In genomic region chr3:39146083-39146501, GRCh38 we compare ENCODE assay signal across 8 cellular contexts. TPM values are rescaled to one million over a fixed set of nuclear protein-coding genes. Genes with fewer than 3 reads are reported as not detected.
A peak's percentile ranks its signal among the peaks of the same experiment; 100 is the strongest.
DNase-seq lines count a peak whose midpoint lies in the region; ATAC-seq and TF ChIP-seq lines count a peak whose summit lies in the region.

No MANE protein-coding gene starts in this region.

- H3K36me3 ChIP-seq in cardiac muscle cell = peaks cover 38% of the 10 kb centered on the region
- peaks cover 52% of the 10 kb centered on the region for H3K36me3 ChIP-seq in brain microvascular endothelial cell (replicated peaks)
- peaks cover 50 to 51% of the 10 kb centered on the region in 2 experiments for H3K36me3 ChIP-seq in mesenchymal stem cell (ENCODE audit: control insufficient read depth in 1 of 2, insufficient read depth in 2 of 2, low read depth in 1 of 2, low read length in 2 of 2)

- no peak overlapping the region for H2AFZ ChIP-seq in mesenchymal stem cell (ENCODE audit: low read depth, low read length)

- no peak for ATAC-seq in HG03159 (IDR thresholded peaks at IDR 0.05; ENCODE audit: unreplicated experiment)

- H3K23ac ChIP-seq in mesenchymal stem cell (ENCODE audit: low read length in 2 of 2) = no peak overlapping the region

- H3K79me1 ChIP-seq in mesenchymal stem cell (replicated peaks; ENCODE audit: low read length, poor library complexity, severe bottlenecking) = peaks cover 32% of the 10 kb centered on the region

- H3K27ac ChIP-seq in cardiac muscle cell (peak overlapping the region; percentile 76), brain microvascular endothelial cell (peak overlapping the region; percentile 90), mesenchymal stem cell (ENCODE audit: low read length, poor library complexity, severe bottlenecking) (peak overlapping the region; percentile 98)

- 74% methylated on average over 11 of the region's 11 CpGs for WGBS in mesenchymal stem cell

- DNase-seq in cardiac muscle cell (ENCODE audit: low read depth in 1 of 2, low spot score in 1 of 2) = no peak
- no peak for DNase-seq in cardiac septum (ENCODE audit: low spot score)
- no peak for DNase-seq in brain microvascular endothelial cell
- DNase-seq in mesenchymal stem cell = peak; percentile 65
- DNase-seq in epidermal melanocyte (ENCODE audit: insufficient read length, low spot score) = no peak
- DNase-seq in effector CD4-positive, alpha-beta T cell = no peak
- no peak for DNase-seq in stimulated activated naive CD4-positive, alpha-beta T cell (lab: John Stamatoyannopoulos, UW)

- H3K4me3 ChIP-seq in cardiac muscle cell = no peak overlapping the region
- H3K4me3 ChIP-seq in brain microvascular endothelial cell (ENCODE audit: low read depth, low read length) = peak overlapping the region; percentile 2
- H3K4me3 ChIP-seq in mesenchymal stem cell (ENCODE audit: insufficient read depth in 1 of 2, low read depth in 1 of 2, low read length in 2 of 2) = no peak overlapping the region

- H3K4me2 ChIP-seq in mesenchymal stem cell (ENCODE audit: low read length, poor library complexity, severe bottlenecking) = peak overlapping the region; percentile 56

- peak overlapping the region; percentile 22 for H2BK5ac ChIP-seq in mesenchymal stem cell (ENCODE audit: low read depth, low read length, poor library complexity, severe bottlenecking)

- no peak overlapping the region for H2BK120ac ChIP-seq in mesenchymal stem cell (ENCODE audit: low read depth, low read length)

- H2AK5ac ChIP-seq in mesenchymal stem cell (ENCODE audit: low read length, severe bottlenecking) = peak overlapping the region; percentile 94

- no peak overlapping the region for H2BK15ac ChIP-seq in mesenchymal stem cell (ENCODE audit: low read depth, poor library complexity, severe bottlenecking)

- H2BK12ac ChIP-seq in mesenchymal stem cell (ENCODE audit: low read length in 2 of 2) = peak overlapping the region; percentile 28 to 68

- no peak overlapping the region for H4K8ac ChIP-seq in mesenchymal stem cell (ENCODE audit: low read length)

- H3K18ac ChIP-seq in mesenchymal stem cell (ENCODE audit: low read depth in 1 of 2, low read length in 2 of 2) = peak overlapping the region; percentile 11 to 88

- H3K9ac ChIP-seq in mesenchymal stem cell (ENCODE audit: low read length) = no peak overlapping the region

- H3K9me3 ChIP-seq in cardiac muscle cell (ENCODE audit: low read depth) (no peaks in the 10 kb centered on the region), mesenchymal stem cell (ENCODE audit: control insufficient read depth, low read length) (no peaks in the 10 kb centered on the region)

- H3K4ac ChIP-seq in mesenchymal stem cell (ENCODE audit: low read depth in 1 of 2, low read length in 2 of 2) = no peak overlapping the region

- TF ChIP-seq CTCF in cardiac muscle cell (IDR thresholded peaks at IDR 0.05; ENCODE audit: low read depth, low read length) (no peak), brain microvascular endothelial cell (IDR thresholded peaks at IDR 0.05; ENCODE audit: low read depth, low read length, missing control alignments) (no peak)

- in situ Hi-C loops in brain microvascular endothelial cell (cut with HindIII; ENCODE audit: low pct_ligation_motif_present, low sequenced_read_pairs) = no loop called here

- H3K27me3 ChIP-seq in cardiac muscle cell (no peaks in the 10 kb centered on the region), brain microvascular endothelial cell (replicated peaks) (no peaks in the 10 kb centered on the region), mesenchymal stem cell (ENCODE audit: control insufficient read depth in 1 of 2, insufficient read depth in 1 of 2, low read length in 2 of 2) (no peaks in the 10 kb centered on the region)

- no peak overlapping the region for H4K91ac ChIP-seq in mesenchymal stem cell (ENCODE audit: low read length)

- H3K4me1 ChIP-seq in cardiac muscle cell (ENCODE audit: low read depth) (peaks cover 48% of the 10 kb centered on the region), mesenchymal stem cell (ENCODE audit: control insufficient read depth, insufficient read depth, low read depth, low read length) (peaks cover 53% of the 10 kb centered on the region)

- intact Hi-C loops in cardiac septum (cut with DNase I) = no loop called here

- H3K14ac ChIP-seq in mesenchymal stem cell (ENCODE audit: low read length in 2 of 2) = peak overlapping the region in 1 of 2 experiments; percentile 47

RNA-seq across cellular contexts. Expression of gene CSRNP1, which starts 7.3 kb away (rescaled TPM):
- 11.0 and 13.6 TPM in 2 replicates for total RNA-seq in cardiac muscle cell
- 9.6 and 11.7 TPM in 2 replicates for polyA plus RNA-seq in cardiac muscle cell
- total RNA-seq in cardiac septum = 11.5 TPM
- polyA plus RNA-seq in mesenchymal stem cell (2013, experiment 1 of 2) = 16.6 TPM
- polyA plus RNA-seq in mesenchymal stem cell (2013, experiment 2 of 2) = 15.6 TPM

RNA-seq across cellular contexts. Expression of gene TTC21A, which starts 38.6 kb away (rescaled TPM):
- 2.7 and 3.1 TPM in 2 replicates for total RNA-seq in cardiac muscle cell
- 2.9 and 4.2 TPM in 2 replicates for polyA plus RNA-seq in cardiac muscle cell
- total RNA-seq in cardiac septum = 3.0 TPM
- 3.1 TPM for polyA plus RNA-seq in mesenchymal stem cell (2013, experiment 1 of 2)
- 2.8 TPM for polyA plus RNA-seq in mesenchymal stem cell (2013, experiment 2 of 2)

RNA-seq across cellular contexts. Expression of gene GORASP1, which starts 38.7 kb away (rescaled TPM):
- 128 and 135 TPM in 2 replicates for total RNA-seq in cardiac muscle cell
- 69.3 and 70.3 TPM in 2 replicates for polyA plus RNA-seq in cardiac muscle cell
- total RNA-seq in cardiac septum = 45.9 TPM
- polyA plus RNA-seq in mesenchymal stem cell (2013, experiment 1 of 2) = 26.3 TPM
- polyA plus RNA-seq in mesenchymal stem cell (2013, experiment 2 of 2) = 24.9 TPM

RNA-seq across cellular contexts. Expression of gene XIRP1, which starts 46.3 kb away (rescaled TPM):
- total RNA-seq in cardiac muscle cell (195 and 315 TPM in 2 replicates), cardiac septum (1,123 TPM)
- 136 and 199 TPM in 2 replicates for polyA plus RNA-seq in cardiac muscle cell
- 0.08 TPM for polyA plus RNA-seq in mesenchymal stem cell (2013, experiment 1 of 2)
- polyA plus RNA-seq in mesenchymal stem cell (2013, experiment 2 of 2) = 0.03 TPM
